ENCODE assay signal across 16 cellular contexts in the genomic region with DNA sequence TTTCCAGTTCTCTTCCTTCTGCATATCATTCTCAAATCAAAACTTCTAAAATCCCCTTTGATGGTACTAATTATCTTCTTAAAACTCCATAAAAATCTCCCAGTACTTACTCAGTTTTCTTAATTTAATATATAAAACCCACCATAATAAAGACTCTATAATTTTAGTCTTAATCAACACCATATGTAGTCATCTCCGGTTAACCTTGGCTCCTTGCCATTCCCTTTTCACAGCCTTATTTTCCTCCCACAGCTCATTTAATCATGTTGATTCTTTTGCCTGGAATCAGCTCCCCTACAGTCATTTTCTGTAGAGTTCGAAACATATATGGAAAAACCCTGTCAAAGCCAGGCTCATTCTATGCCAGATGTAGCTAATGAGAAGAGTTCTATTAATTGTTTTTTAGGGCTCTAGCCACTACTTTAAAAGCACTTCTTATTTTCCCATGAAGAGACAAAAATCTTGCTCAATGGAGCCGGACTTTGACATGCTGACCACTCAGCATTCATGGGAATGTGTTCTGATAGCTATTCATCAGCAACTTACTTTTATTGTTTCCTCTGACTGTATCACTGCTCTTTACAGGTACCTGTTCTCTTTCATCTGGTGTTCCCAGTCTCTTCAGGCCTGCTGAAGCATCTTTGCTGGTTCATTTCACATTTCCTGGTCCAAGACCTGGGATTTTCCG.
A peak's percentile ranks its signal among the peaks of the same experiment; 100 is the strongest.
DNase-seq lines count a peak whose midpoint lies in the region; ATAC-seq and TF ChIP-seq lines count a peak whose summit lies in the region.
"Had no signal": no experiment of that assay in that cellular context is flagged by ENCODE, and none has a peak within 500 bp of the region (broad histone marks: within the 10 kb centered on the region; RNA-seq: fewer than 3 reads in every experiment).

No MANE protein-coding gene starts in this region.

- H3K27ac Mint-ChIP-seq in brain (peak overlapping the region; percentile 41 to 78 (median 62)), nephron progenitor cell (peak overlapping the region; percentile 2)
- H3K27ac Mint-ChIP-seq: activated T-cell treated with anti-CD3 and anti-CD28 coated beads, Interleukin-2, amount 50 U/mL, for 72 hours had no signal

- no peak overlapping the region for H3K27ac ChIP-seq in Peyer's patch
- H3K27ac ChIP-seq: pancreas had no signal

- H3K4me3 ChIP-seq in Peyer's patch = no peak overlapping the region
- H3K4me3 ChIP-seq: K562, pancreas had no signal

- H3K4me1 Mint-ChIP-seq in brain = peaks cover 32% of the 10 kb centered on the region
- no peaks in the 10 kb centered on the region for H3K4me1 Mint-ChIP-seq in nephron progenitor cell

- ATAC-seq in HG03469 (IDR thresholded peaks at IDR 0.05; ENCODE audit: unreplicated experiment) (no peak), left lobe of liver (no peak)
- ATAC-seq: activated CD4-positive, CD25-positive, alpha-beta regulatory T cell treated with anti-CD3 and anti-CD28 coated beads, Interleukin-2, amount 50 U/mL, for 24 hours; activated T-cell treated with anti-CD3 and anti-CD28 coated beads, Interleukin-2, amount 50 U/mL, for 72 hours; K562; stimulated activated naive CD8-positive, alpha-beta T cell treated with anti-CD3 and anti-CD28 coated beads, Interleukin-15, Interleukin-2, amounts not matched to agents 100 U/mL and 50 U/mL, for 24 hours had no signal

- no peak for TF ChIP-seq CTCF in brain (conservative IDR thresholded peaks at IDR 0.05)
- TF ChIP-seq CTCF in nephron progenitor cell (IDR thresholded peaks at IDR 0.05) = no peak
- TF ChIP-seq CTCF in Peyer's patch (IDR thresholded peaks at IDR 0.05) = no peak

- H3K9me3 Mint-ChIP-seq in brain (peaks cover 0 to 2% (median 0%) of the 10 kb centered on the region in 5 experiments), nephron progenitor cell (no peaks in the 10 kb centered on the region)

- no peak for TF ChIP-seq POLR2A in Peyer's patch (IDR thresholded peaks at IDR 0.05)

- H3K4me1 ChIP-seq in Peyer's patch = no peaks in the 10 kb centered on the region
- H3K4me1 ChIP-seq: pancreas had no signal

- no peaks in the 10 kb centered on the region for H3K36me3 ChIP-seq in Peyer's patch
- H3K36me3 ChIP-seq: pancreas had no signal

- DNase-seq in DMS153 treated with DMSO at 0.1 percent for 48 hours (lab: John Stamatoyannopoulos, UW; ENCODE audit: unreplicated experiment) (peak; percentile 35), NCI-H1694 treated with DMSO at 0.1 percent for 48 hours (lab: John Stamatoyannopoulos, UW) (peak; percentile 78), nephron progenitor cell (no peak), Peyer's patch (no peak), pons (ENCODE audit: low spot score) (no peak), left lobe of liver (ENCODE audit: low spot score) (no peak)
- DNase-seq: activated T-cell treated with anti-CD3 and anti-CD28 coated beads, Interleukin-2, amount 50 U/mL, for 72 hours; head of caudate nucleus; NCI-H510A treated with DMSO at 0.1 percent for 48 hours; pancreas; stimulated activated CD4-positive, alpha-beta T cell treated with anti-CD3 and anti-CD28 coated beads, Interleukin-2, amount 100 ng/mL, for 24 hours; stimulated activated naive CD8-positive, alpha-beta T cell treated with anti-CD3 and anti-CD28 coated beads, Interleukin-15, Interleukin-2, amounts not matched to agents 100 U/mL and 50 U/mL, for 24 hours had no signal

- no peaks in the 10 kb centered on the region for H3K27me3 ChIP-seq in Peyer's patch
- H3K27me3 ChIP-seq: pancreas had no signal

- H3K4me3 Mint-ChIP-seq in brain (peak overlapping the region in 4 of 5 experiments; percentile 7 to 57 (median 14)), nephron progenitor cell (no peak overlapping the region)
- H3K4me3 Mint-ChIP-seq: activated T-cell treated with anti-CD3 and anti-CD28 coated beads, Interleukin-2, amount 50 U/mL, for 72 hours had no signal

- H3K27me3 Mint-ChIP-seq in brain (no peaks in the 10 kb centered on the region), nephron progenitor cell (ENCODE audit: low read depth, poor library complexity) (no peaks in the 10 kb centered on the region)

- H3K9me3 ChIP-seq in Peyer's patch = no peaks in the 10 kb centered on the region
- H3K9me3 ChIP-seq: pancreas had no signal

- no peaks in the 10 kb centered on the region for H3K36me3 Mint-ChIP-seq in brain
- no peaks in the 10 kb centered on the region for H3K36me3 Mint-ChIP-seq in nephron progenitor cell (ENCODE audit: low read depth)

Comparison
In these comparisons a context has a peak if more than half of its experiments do, and no peak if none do; other contexts are left out.
1. DNase-seq: peak in DMS153 treated with DMSO at 0.1 percent for 48 hours (single experiment) and NCI-H1694 treated with DMSO at 0.1 percent for 48 hours (single experiment); none in nephron progenitor cell (single experiment), Peyer's patch (0 of 3), pons (single experiment) and left lobe of liver (single experiment).